1 cellular context compared by ENCODE assay signal in the genomic region with DNA sequence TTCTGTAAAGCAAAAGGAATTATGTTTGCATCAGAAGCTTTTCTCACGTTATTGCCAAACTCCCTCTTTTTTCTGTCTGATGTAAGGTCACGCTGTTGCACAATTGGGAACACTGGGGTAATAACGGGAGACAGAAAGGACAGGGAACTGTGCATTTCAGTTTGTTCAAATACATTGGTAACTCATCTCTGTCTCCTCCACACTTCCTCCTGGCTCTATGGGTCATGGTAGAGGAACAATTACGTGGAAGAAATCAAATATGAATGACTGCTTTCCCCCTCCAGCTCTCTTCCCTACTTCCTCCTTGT.
TF ChIP-seq lines count a peak whose summit lies in the region.

No MANE protein-coding gene starts in this region.

TF ChIP-seq in HepG2, 621 proteins besides CTCF, POLR2A, EP300 and RAD21 (continued from another document and continues in another):
- TF ChIP-seq, protein P1, sequence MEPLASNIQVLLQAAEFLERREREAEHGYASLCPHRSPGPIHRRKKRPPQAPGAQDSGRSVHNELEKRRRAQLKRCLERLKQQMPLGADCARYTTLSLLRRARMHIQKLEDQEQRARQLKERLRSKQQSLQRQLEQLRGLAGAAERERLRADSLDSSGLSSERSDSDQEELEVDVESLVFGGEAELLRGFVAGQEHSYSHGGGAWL (CRISPR knock-in tag; IDR thresholded peaks at IDR 0.05): no peak
- TF ChIP-seq ZNF136 (CRISPR knock-in tag; IDR thresholded peaks at IDR 0.05; ENCODE audit: low read depth) (no peak), YEATS4 (CRISPR knock-in tag; IDR thresholded peaks at IDR 0.05; ENCODE audit: borderline replicate concordance) (peak; percentile 67; the same call in 1 of the 2 replicates), NCOA2 (CRISPR knock-in tag; IDR thresholded peaks at IDR 0.05) (peak; percentile 91), ZFX (CRISPR knock-in tag; IDR thresholded peaks at IDR 0.05; ENCODE audit: low read depth) (no peak), ZNF331 (CRISPR knock-in tag; IDR thresholded peaks at IDR 0.05) (peak; percentile 86), SNAPC2 (CRISPR knock-in tag; IDR thresholded peaks at IDR 0.05) (no peak), RFX1 (IDR thresholded peaks at IDR 0.05) (no peak), TP53 (CRISPR knock-in tag; conservative IDR thresholded peaks at IDR 0.05) (peak; percentile 61; the same call in 1 of the 2 replicates), CENPT (CRISPR knock-in tag; IDR thresholded peaks at IDR 0.05; ENCODE audit: low read depth) (no peak), ZNF101 (CRISPR knock-in tag; IDR thresholded peaks at IDR 0.05; ENCODE audit: borderline replicate concordance, low read depth) (no peak), CC2D1A (CRISPR knock-in tag; IDR thresholded peaks at IDR 0.05) (no peak), SATB2 (CRISPR knock-in tag; IDR thresholded peaks at IDR 0.05) (peak; percentile 84; the same call in 1 of the 2 replicates), ZNF652 (CRISPR knock-in tag; IDR thresholded peaks at IDR 0.05; ENCODE audit: borderline replicate concordance, low read depth) (no peak)
- TF ChIP-seq, protein P2, sequence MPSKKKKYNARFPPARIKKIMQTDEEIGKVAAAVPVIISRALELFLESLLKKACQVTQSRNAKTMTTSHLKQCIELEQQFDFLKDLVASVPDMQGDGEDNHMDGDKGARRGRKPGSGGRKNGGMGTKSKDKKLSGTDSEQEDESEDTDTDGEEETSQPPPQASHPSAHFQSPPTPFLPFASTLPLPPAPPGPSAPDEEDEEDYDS (CRISPR knock-in tag; IDR thresholded peaks at IDR 0.05): 0 out of 2 replicates have a peak, but pooled peaks have one; percentile 28
- TF ChIP-seq, protein P3, sequence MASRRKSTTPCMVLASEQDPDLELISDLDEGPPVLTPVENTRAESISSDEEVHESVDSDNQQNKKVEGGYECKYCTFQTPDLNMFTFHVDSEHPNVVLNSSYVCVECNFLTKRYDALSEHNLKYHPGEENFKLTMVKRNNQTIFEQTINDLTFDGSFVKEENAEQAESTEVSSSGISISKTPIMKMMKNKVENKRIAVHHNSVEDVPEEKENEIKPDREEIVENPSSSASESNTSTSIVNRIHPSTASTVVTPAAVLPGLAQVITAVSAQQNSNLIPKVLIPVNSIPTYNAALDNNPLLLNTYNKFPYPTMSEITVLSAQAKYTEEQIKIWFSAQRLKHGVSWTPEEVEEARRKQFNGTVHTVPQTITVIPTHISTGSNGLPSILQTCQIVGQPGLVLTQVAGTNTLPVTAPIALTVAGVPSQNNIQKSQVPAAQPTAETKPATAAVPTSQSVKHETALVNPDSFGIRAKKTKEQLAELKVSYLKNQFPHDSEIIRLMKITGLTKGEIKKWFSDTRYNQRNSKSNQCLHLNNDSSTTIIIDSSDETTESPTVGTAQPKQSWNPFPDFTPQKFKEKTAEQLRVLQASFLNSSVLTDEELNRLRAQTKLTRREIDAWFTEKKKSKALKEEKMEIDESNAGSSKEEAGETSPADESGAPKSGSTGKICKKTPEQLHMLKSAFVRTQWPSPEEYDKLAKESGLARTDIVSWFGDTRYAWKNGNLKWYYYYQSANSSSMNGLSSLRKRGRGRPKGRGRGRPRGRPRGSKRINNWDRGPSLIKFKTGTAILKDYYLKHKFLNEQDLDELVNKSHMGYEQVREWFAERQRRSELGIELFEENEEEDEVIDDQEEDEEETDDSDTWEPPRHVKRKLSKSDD (CRISPR knock-in tag; IDR thresholded peaks at IDR 0.05; ENCODE audit: low read depth): 0 out of 2 replicates have a peak, but pooled peaks have one; percentile 27
- TF ChIP-seq, protein P4, sequence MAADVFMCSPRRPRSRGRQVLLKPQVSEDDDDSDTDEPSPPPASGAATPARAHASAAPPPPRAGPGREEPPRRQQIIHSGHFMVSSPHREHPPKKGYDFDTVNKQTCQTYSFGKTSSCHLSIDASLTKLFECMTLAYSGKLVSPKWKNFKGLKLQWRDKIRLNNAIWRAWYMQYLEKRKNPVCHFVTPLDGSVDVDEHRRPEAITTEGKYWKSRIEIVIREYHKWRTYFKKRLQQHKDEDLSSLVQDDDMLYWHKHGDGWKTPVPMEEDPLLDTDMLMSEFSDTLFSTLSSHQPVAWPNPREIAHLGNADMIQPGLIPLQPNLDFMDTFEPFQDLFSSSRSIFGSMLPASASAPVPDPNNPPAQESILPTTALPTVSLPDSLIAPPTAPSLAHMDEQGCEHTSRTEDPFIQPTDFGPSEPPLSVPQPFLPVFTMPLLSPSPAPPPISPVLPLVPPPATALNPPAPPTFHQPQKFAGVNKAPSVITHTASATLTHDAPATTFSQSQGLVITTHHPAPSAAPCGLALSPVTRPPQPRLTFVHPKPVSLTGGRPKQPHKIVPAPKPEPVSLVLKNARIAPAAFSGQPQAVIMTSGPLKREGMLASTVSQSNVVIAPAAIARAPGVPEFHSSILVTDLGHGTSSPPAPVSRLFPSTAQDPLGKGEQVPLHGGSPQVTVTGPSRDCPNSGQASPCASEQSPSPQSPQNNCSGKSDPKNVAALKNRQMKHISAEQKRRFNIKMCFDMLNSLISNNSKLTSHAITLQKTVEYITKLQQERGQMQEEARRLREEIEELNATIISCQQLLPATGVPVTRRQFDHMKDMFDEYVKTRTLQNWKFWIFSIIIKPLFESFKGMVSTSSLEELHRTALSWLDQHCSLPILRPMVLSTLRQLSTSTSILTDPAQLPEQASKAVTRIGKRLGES (CRISPR knock-in tag; IDR thresholded peaks at IDR 0.05; ENCODE audit: borderline replicate concordance): no peak
- TF ChIP-seq, protein P5, sequence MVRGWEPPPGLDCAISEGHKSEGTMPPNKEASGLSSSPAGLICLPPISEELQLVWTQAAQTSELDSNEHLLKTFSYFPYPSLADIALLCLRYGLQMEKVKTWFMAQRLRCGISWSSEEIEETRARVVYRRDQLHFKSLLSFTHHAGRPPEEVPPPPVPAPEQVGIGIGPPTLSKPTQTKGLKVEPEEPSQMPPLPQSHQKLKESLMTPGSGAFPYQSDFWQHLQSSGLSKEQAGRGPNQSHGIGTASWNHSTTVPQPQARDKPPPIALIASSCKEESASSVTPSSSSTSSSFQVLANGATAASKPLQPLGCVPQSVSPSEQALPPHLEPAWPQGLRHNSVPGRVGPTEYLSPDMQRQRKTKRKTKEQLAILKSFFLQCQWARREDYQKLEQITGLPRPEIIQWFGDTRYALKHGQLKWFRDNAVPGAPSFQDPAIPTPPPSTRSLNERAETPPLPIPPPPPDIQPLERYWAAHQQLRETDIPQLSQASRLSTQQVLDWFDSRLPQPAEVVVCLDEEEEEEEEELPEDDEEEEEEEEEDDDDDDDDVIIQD (CRISPR knock-in tag; IDR thresholded peaks at IDR 0.05; ENCODE audit: low read depth): peak; percentile 84
- TF ChIP-seq, protein P6, sequence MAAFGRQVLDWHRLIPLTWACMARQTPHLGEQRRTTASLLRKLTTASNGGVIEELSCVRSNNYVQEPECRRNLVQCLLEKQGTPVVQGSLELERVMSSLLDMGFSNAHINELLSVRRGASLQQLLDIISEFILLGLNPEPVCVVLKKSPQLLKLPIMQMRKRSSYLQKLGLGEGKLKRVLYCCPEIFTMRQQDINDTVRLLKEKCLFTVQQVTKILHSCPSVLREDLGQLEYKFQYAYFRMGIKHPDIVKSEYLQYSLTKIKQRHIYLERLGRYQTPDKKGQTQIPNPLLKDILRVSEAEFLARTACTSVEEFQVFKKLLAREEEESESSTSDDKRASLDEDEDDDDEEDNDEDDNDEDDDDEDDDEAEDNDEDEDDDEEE (CRISPR knock-in tag; IDR thresholded peaks at IDR 0.05): no peak
- TF ChIP-seq, protein P7, sequence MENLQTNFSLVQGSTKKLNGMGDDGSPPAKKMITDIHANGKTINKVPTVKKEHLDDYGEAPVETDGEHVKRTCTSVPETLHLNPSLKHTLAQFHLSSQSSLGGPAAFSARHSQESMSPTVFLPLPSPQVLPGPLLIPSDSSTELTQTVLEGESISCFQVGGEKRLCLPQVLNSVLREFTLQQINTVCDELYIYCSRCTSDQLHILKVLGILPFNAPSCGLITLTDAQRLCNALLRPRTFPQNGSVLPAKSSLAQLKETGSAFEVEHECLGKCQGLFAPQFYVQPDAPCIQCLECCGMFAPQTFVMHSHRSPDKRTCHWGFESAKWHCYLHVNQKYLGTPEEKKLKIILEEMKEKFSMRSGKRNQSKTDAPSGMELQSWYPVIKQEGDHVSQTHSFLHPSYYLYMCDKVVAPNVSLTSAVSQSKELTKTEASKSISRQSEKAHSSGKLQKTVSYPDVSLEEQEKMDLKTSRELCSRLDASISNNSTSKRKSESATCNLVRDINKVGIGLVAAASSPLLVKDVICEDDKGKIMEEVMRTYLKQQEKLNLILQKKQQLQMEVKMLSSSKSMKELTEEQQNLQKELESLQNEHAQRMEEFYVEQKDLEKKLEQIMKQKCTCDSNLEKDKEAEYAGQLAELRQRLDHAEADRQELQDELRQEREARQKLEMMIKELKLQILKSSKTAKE (CRISPR knock-in tag; IDR thresholded peaks at IDR 0.05; ENCODE audit: borderline replicate concordance): peak; percentile 60; the same call in 1 of the 2 replicates
- TF ChIP-seq, protein P8, sequence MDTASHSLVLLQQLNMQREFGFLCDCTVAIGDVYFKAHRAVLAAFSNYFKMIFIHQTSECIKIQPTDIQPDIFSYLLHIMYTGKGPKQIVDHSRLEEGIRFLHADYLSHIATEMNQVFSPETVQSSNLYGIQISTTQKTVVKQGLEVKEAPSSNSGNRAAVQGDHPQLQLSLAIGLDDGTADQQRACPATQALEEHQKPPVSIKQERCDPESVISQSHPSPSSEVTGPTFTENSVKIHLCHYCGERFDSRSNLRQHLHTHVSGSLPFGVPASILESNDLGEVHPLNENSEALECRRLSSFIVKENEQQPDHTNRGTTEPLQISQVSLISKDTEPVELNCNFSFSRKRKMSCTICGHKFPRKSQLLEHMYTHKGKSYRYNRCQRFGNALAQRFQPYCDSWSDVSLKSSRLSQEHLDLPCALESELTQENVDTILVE (CRISPR knock-in tag; IDR thresholded peaks at IDR 0.05): peak; percentile 94
- TF ChIP-seq, protein P9, sequence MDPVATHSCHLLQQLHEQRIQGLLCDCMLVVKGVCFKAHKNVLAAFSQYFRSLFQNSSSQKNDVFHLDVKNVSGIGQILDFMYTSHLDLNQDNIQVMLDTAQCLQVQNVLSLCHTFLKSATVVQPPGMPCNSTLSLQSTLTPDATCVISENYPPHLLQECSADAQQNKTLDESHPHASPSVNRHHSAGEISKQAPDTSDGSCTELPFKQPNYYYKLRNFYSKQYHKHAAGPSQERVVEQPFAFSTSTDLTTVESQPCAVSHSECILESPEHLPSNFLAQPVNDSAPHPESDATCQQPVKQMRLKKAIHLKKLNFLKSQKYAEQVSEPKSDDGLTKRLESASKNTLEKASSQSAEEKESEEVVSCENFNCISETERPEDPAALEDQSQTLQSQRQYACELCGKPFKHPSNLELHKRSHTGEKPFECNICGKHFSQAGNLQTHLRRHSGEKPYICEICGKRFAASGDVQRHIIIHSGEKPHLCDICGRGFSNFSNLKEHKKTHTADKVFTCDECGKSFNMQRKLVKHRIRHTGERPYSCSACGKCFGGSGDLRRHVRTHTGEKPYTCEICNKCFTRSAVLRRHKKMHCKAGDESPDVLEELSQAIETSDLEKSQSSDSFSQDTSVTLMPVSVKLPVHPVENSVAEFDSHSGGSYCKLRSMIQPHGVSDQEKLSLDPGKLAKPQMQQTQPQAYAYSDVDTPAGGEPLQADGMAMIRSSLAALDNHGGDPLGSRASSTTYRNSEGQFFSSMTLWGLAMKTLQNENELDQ (CRISPR knock-in tag; IDR thresholded peaks at IDR 0.05; ENCODE audit: borderline replicate concordance): 0 out of 2 replicates have a peak, but pooled peaks have one; percentile 48
- TF ChIP-seq, protein P10, sequence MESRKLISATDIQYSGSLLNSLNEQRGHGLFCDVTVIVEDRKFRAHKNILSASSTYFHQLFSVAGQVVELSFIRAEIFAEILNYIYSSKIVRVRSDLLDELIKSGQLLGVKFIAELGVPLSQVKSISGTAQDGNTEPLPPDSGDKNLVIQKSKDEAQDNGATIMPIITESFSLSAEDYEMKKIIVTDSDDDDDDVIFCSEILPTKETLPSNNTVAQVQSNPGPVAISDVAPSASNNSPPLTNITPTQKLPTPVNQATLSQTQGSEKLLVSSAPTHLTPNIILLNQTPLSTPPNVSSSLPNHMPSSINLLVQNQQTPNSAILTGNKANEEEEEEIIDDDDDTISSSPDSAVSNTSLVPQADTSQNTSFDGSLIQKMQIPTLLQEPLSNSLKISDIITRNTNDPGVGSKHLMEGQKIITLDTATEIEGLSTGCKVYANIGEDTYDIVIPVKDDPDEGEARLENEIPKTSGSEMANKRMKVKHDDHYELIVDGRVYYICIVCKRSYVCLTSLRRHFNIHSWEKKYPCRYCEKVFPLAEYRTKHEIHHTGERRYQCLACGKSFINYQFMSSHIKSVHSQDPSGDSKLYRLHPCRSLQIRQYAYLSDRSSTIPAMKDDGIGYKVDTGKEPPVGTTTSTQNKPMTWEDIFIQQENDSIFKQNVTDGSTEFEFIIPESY (CRISPR knock-in tag; IDR thresholded peaks at IDR 0.05): peak; percentile 28; the same call in 1 of the 2 replicates
- TF ChIP-seq, protein P11, sequence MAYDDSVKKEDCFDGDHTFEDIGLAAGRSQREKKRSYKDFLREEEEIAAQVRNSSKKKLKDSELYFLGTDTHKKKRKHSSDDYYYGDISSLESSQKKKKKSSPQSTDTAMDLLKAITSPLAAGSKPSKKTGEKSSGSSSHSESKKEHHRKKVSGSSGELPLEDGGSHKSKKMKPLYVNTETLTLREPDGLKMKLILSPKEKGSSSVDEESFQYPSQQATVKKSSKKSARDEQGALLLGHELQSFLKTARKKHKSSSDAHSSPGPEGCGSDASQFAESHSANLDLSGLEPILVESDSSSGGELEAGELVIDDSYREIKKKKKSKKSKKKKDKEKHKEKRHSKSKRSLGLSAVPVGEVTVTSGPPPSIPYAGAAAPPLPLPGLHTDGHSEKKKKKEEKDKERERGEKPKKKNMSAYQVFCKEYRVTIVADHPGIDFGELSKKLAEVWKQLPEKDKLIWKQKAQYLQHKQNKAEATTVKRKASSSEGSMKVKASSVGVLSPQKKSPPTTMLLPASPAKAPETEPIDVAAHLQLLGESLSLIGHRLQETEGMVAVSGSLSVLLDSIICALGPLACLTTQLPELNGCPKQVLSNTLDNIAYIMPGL (CRISPR knock-in tag; IDR thresholded peaks at IDR 0.05; ENCODE audit: borderline replicate concordance in 1 of 2, low read depth in 1 of 2): no peak
- TF ChIP-seq, protein P12, sequence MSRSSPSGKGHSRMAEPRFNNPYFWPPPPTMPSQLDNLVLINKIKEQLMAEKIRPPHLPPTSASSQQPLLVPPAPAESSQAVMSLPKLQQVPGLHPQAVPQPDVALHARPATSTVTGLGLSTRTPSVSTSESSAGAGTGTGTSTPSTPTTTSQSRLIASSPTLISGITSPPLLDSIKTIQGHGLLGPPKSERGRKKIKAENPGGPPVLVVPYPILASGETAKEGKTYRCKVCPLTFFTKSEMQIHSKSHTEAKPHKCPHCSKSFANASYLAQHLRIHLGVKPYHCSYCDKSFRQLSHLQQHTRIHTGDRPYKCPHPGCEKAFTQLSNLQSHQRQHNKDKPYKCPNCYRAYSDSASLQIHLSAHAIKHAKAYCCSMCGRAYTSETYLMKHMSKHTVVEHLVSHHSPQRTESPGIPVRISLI (CRISPR knock-in tag; IDR thresholded peaks at IDR 0.05; ENCODE audit: borderline replicate concordance): peak; percentile 91; the same call in 1 of the 2 replicates
